In genomic region chr7:105911961-105912575, GRCh38 we compare ENCODE assay signal across 22 cellular contexts. TPM values are rescaled to one million over a fixed set of nuclear protein-coding genes. Genes with fewer than 3 reads are reported as not detected.
DNase-seq lines count a peak whose midpoint lies in the region; ATAC-seq, FAIRE-seq and TF ChIP-seq lines count a peak whose summit lies in the region.
"Had no signal": no experiment of that assay in that cellular context is flagged by ENCODE, and none has a peak within 500 bp of the region (broad histone marks: within the 10 kb centered on the region; RNA-seq: fewer than 3 reads in every experiment).

No MANE protein-coding gene starts in this region.

- H3K4me3 ChIP-seq in AG10803 (ENCODE audit: low read length) (no peak overlapping the region), astrocyte (ENCODE audit: insufficient read depth, low read depth, low read length) (no peak overlapping the region), osteoblast (ENCODE audit: insufficient read depth, low read length) (no peak overlapping the region)
- H3K4me3 ChIP-seq: BLaER1, HAP-1 had no signal

- H3K4me1 Mint-ChIP-seq in HFFc6 (ENCODE audit: low read depth) (peaks cover 29% of the 10 kb centered on the region), astrocyte (ENCODE audit: low read depth, unreplicated experiment) (peaks cover 6% of the 10 kb centered on the region)

- no peak for ATAC-seq in HG03097 (IDR thresholded peaks at IDR 0.05; ENCODE audit: low FRiP score, unreplicated experiment)
- ATAC-seq: HepG2 had no signal

- H2AFZ ChIP-seq in astrocyte (ENCODE audit: low read depth, low read length) (no peak overlapping the region), osteoblast (ENCODE audit: low read length) (peak overlapping the region; percentile 13)

- DNase-seq in AG10803 (ENCODE audit: low read depth): peak; percentile 22
- DNase-seq in HFFc6: peak; percentile 70
- peak; percentile 8 for DNase-seq in astrocyte (ENCODE audit: low read depth)
- DNase-seq in osteoblast (ENCODE audit: insufficient read length, low spot score, missing footprints): peak; percentile 62
- no peak for DNase-seq in foreskin melanocyte
- no peak for DNase-seq in activated CD8-positive, alpha-beta memory T cell treated with anti-CD3 and anti-CD28 coated beads for 24 hours
- DNase-seq in midbrain (lab: John Stamatoyannopoulos, UW): no peak
- DNase-seq: 8988T; CD4-positive, alpha-beta memory T cell; DMS53; KG1; NCI-H1417; NCI-H1930; NCI-H524; NCI-H82; RPMI8226; SHP77 treated with DMSO at 0.1 percent for 48 hours; SK-N-SH had no signal

- H3K9me3 Mint-ChIP-seq in HFFc6: peaks cover 3% of the 10 kb centered on the region; the same call in 1 of the 2 replicates
- peaks cover 11% of the 10 kb centered on the region for H3K9me3 Mint-ChIP-seq in astrocyte (ENCODE audit: unreplicated experiment)

- TF ChIP-seq CTCF in AG10803 (conservative IDR thresholded peaks at IDR 0.05; ENCODE audit: low read length) (no peak), HFFc6 (IDR thresholded peaks at IDR 0.05) (no peak), astrocyte (IDR thresholded peaks at IDR 0.05; ENCODE audit: insufficient read depth, low read depth, low read length) (no peak), osteoblast (IDR thresholded peaks at IDR 0.05; ENCODE audit: extremely low read depth, low read depth, low read length) (no peak)

- H3K36me3 ChIP-seq in astrocyte (ENCODE audit: insufficient read depth, low read length) (no peaks in the 10 kb centered on the region), osteoblast (ENCODE audit: insufficient read depth, low read length) (no peaks in the 10 kb centered on the region)
- H3K36me3 ChIP-seq: BLaER1, HAP-1 had no signal

- H3K27me3 ChIP-seq in astrocyte (ENCODE audit: insufficient read depth, low read length) (no peaks in the 10 kb centered on the region), osteoblast (ENCODE audit: insufficient read depth, low read length) (no peaks in the 10 kb centered on the region)
- H3K27me3 ChIP-seq: BLaER1 had no signal

- H3K79me2 ChIP-seq in astrocyte (ENCODE audit: insufficient read depth, low read length) (no peaks in the 10 kb centered on the region), osteoblast (ENCODE audit: insufficient read depth, low read length) (no peaks in the 10 kb centered on the region)

- H3K36me3 Mint-ChIP-seq in HFFc6 (ENCODE audit: low read depth) (peaks cover 19% of the 10 kb centered on the region), astrocyte (ENCODE audit: low read depth, unreplicated experiment) (peaks cover 3% of the 10 kb centered on the region)

- no peak for FAIRE-seq in astrocyte (lab: Jason Lieb, UNC)
- FAIRE-seq: HepG2 had no signal

- no peak overlapping the region for H3K4me3 Mint-ChIP-seq in HFFc6
- H3K4me3 Mint-ChIP-seq in astrocyte (ENCODE audit: unreplicated experiment): no peak overlapping the region
- H3K4me3 Mint-ChIP-seq: CD4-positive, alpha-beta memory T cell had no signal

- H3K27ac ChIP-seq in astrocyte (ENCODE audit: low read depth, low read length) (no peak overlapping the region), osteoblast (ENCODE audit: low read depth, low read length) (peak overlapping the region; percentile 59)
- H3K27ac ChIP-seq: BLaER1 had no signal

- no peaks in the 10 kb centered on the region for H4K20me1 ChIP-seq in astrocyte (ENCODE audit: insufficient read depth, low read length)
- no peaks in the 10 kb centered on the region for H4K20me1 ChIP-seq in osteoblast (ENCODE audit: insufficient read depth, low read length)
- H4K20me1 ChIP-seq: BLaER1 had no signal

- H3K9ac ChIP-seq in astrocyte (ENCODE audit: low read length): no peak overlapping the region
- H3K9ac ChIP-seq: BLaER1, SK-N-SH had no signal

- H3K4me2 ChIP-seq in astrocyte (ENCODE audit: low read length) (peak overlapping the region; percentile 3), osteoblast (ENCODE audit: insufficient read depth, low read length) (peak overlapping the region; percentile 18)
- H3K4me2 ChIP-seq: BLaER1, SK-N-SH had no signal

- no peaks in the 10 kb centered on the region for H3K9me3 ChIP-seq in astrocyte (ENCODE audit: insufficient read depth, low read depth, low read length)
- no peaks in the 10 kb centered on the region for H3K9me3 ChIP-seq in osteoblast (ENCODE audit: low read depth, low read length)
- H3K9me3 ChIP-seq: HAP-1, SK-N-SH had no signal

- H3K27me3 Mint-ChIP-seq in HFFc6 (ENCODE audit: insufficient read depth) (no peaks in the 10 kb centered on the region; the same call in 1 of the 2 replicates), astrocyte (ENCODE audit: low read depth, unreplicated experiment) (no peaks in the 10 kb centered on the region)
- H3K27me3 Mint-ChIP-seq: CD4-positive, alpha-beta memory T cell had no signal

- H3K4me1 ChIP-seq in astrocyte (ENCODE audit: insufficient read depth, low read length) (no peaks in the 10 kb centered on the region), osteoblast (ENCODE audit: insufficient read depth, low read length) (peaks cover 12% of the 10 kb centered on the region)
- H3K4me1 ChIP-seq: BLaER1, HAP-1 had no signal

- H3K27ac Mint-ChIP-seq in HFFc6: peak overlapping the region; percentile 60; the same call in 1 of the 2 replicates
- H3K27ac Mint-ChIP-seq in astrocyte (ENCODE audit: unreplicated experiment): no peak overlapping the region
- H3K27ac Mint-ChIP-seq: CD4-positive, alpha-beta memory T cell had no signal

RNA-seq across cellular contexts. Expression of gene ATXN7L1, which starts 35.7 kb away (rescaled TPM):
- 10 to 100 TPM in 3 of 6 experiments, 1 to 10 TPM in 3; 8.4 to 11.4 (median 9.8) TPM for total RNA-seq in HFFc6 (2021; fragmentation: NEBNext Ultra II Directional; extraction: Animal tissue kit (Norgen Biotek cat#: 25700))
- total RNA-seq in astrocyte (7.1 and 7.6 TPM in 2 replicates), osteoblast (8.8 and 9.0 TPM in 2 replicates)

RNA-seq across cellular contexts. Expression of gene CDHR3, which starts 51.0 kb away (rescaled TPM):
- 1 to 10 TPM; 1.9 to 2.7 (median 2.3) TPM for total RNA-seq in HFFc6 (2021; fragmentation: NEBNext Ultra II Directional; extraction: Animal tissue kit (Norgen Biotek cat#: 25700))
- total RNA-seq in astrocyte (1.8 and 3.1 TPM in 2 replicates), osteoblast (6.5 and 8.3 TPM in 2 replicates)

Comparison
In these comparisons a context has a peak if more than half of its experiments do, and no peak if none do; other contexts are left out.
1. DNase-seq: peak in AG10803 (single experiment), HFFc6 (single experiment), astrocyte (single experiment) and osteoblast (single experiment); none in foreskin melanocyte (single experiment), activated CD8-positive, alpha-beta memory T cell treated with anti-CD3 and anti-CD28 coated beads for 24 hours (single experiment) and midbrain (single experiment).